In the genomic region with DNA sequence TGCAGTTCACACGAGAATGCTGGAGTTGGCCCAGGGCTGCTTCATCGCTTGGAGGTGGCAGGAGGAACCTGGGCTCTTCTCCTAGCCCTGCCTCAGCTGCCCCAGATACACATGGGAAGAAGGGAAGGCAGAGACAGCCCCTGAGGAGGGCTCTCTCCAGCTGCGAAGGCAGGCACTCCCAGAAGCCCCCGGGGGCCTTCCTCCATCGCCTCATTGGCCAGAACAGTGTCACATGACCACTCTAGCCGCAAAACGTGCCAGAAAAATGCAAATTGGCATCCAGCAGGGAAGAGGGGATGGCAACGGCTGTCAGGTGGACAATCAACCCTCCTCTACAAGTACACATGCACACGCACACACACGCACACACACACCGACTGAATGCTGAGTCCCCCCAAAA, we compare ENCODE assay signal across 27 cellular contexts.
DNase-seq lines count a peak whose midpoint lies in the region; ATAC-seq, FAIRE-seq and TF ChIP-seq lines count a peak whose summit lies in the region.
"Had no signal": no experiment of that assay in that cellular context is flagged by ENCODE, and none has a peak within 500 bp of the region (broad histone marks: within the 10 kb centered on the region; RNA-seq: fewer than 3 reads in every experiment).

No MANE protein-coding gene starts in this region.

- POLR2A ChIA-PET in CD4-positive, alpha-beta T cell (lab: Charles Lee) = interaction anchor here (0.7 to 3.6 kb wide), 3 partner anchors 14 to 289 kb away, joined by 3 to 11 read pairs (median 4); a partner anchor contains a TSS
- POLR2A ChIA-PET in naive thymus-derived CD8-positive, alpha-beta T cell (lab: Charles Lee) = interaction anchor here (0.5 to 3.1 kb wide), 4 partner anchors 11 to 99 kb away, joined by 3 to 10 read pairs (median 6); no protein-coding TSS in a partner anchor

- no peak overlapping the region for H3K4me3 ChIP-seq in smooth muscle cell
- H3K4me3 ChIP-seq: PC-9, upper lobe of right lung had no signal

- H3K9ac ChIP-seq in smooth muscle cell (ENCODE audit: low read depth) = no peak overlapping the region
- H3K9ac ChIP-seq: KMS-11 had no signal

- H3K27me3 ChIP-seq in CD4-positive, alpha-beta T cell (ENCODE audit: control insufficient read depth, insufficient read depth, low read length) = no peaks in the 10 kb centered on the region
- no peaks in the 10 kb centered on the region for H3K27me3 ChIP-seq in smooth muscle cell (ENCODE audit: low read depth)
- H3K27me3 ChIP-seq: dorsolateral prefrontal cortex, upper lobe of right lung had no signal

- H3K4me3 Mint-ChIP-seq in CD4-positive, alpha-beta T cell = no peak overlapping the region
- H3K4me3 Mint-ChIP-seq in central memory CD8-positive, alpha-beta T cell = no peak overlapping the region
- H3K4me3 Mint-ChIP-seq in naive thymus-derived CD8-positive, alpha-beta T cell = peak overlapping the region in 1 of 10 donors; percentile 26
- H3K4me3 Mint-ChIP-seq: activated naive CD4-positive, alpha-beta T cell treated with anti-CD3 and anti-CD28 coated beads for 36 hours; nephron progenitor cell; stimulated activated naive CD8-positive, alpha-beta T cell treated with anti-CD3 and anti-CD28 coated beads, Interleukin-15, Interleukin-2, amounts not matched to agents 100 ng/mL and 50 ng/mL, for 24 hours had no signal

- peak overlapping the region; percentile 98 for H3K27ac Mint-ChIP-seq in CD4-positive, alpha-beta T cell
- peak overlapping the region; percentile 42 for H3K27ac Mint-ChIP-seq in central memory CD8-positive, alpha-beta T cell (ENCODE audit: low read depth)
- peak overlapping the region; percentile 60 to 97 (median 88) for H3K27ac Mint-ChIP-seq in naive thymus-derived CD8-positive, alpha-beta T cell

- no peaks in the 10 kb centered on the region for H3K36me3 ChIP-seq in smooth muscle cell (ENCODE audit: low read depth)
- H3K36me3 ChIP-seq: upper lobe of right lung had no signal

- no peak overlapping the region for H2AFZ ChIP-seq in smooth muscle cell (ENCODE audit: low read depth)
- H2AFZ ChIP-seq: PC-9 had no signal

- H3K9me3 ChIP-seq in CD4-positive, alpha-beta T cell (ENCODE audit: control insufficient read depth, low read length) = no peaks in the 10 kb centered on the region
- H3K9me3 ChIP-seq in smooth muscle cell (replicated peaks; ENCODE audit: low read depth) = no peaks in the 10 kb centered on the region
- H3K9me3 ChIP-seq: upper lobe of right lung had no signal

- TF ChIP-seq CTCF in CD4-positive, alpha-beta T cell (IDR thresholded peaks at IDR 0.05) = no peak
- TF ChIP-seq CTCF in smooth muscle cell (IDR thresholded peaks at IDR 0.05; ENCODE audit: borderline replicate concordance, insufficient read depth, poor library complexity, severe bottlenecking) = no peak

- CTCF ChIA-PET in CD4-positive, alpha-beta T cell (lab: Charles Lee) = interaction anchor here (1.0 kb wide), 1 partner anchor 289 kb away, joined by 3 read pairs; a partner anchor contains a TSS

- peak overlapping the region; percentile 5 for H3K27ac ChIP-seq in CD4-positive, alpha-beta T cell (ENCODE audit: low read depth, low read length)
- no peak overlapping the region for H3K27ac ChIP-seq in smooth muscle cell (ENCODE audit: low read depth)
- H3K27ac ChIP-seq: epithelial cell of prostate, KMS-11, upper lobe of right lung had no signal

- H3K79me2 ChIP-seq in smooth muscle cell (ENCODE audit: low read depth) = no peaks in the 10 kb centered on the region

- DNase-seq in CD4-positive, alpha-beta T cell = no peak
- DNase-seq in GM12891 (ENCODE audit: insufficient read length, low spot score) (no peak), smooth muscle cell (lab: John Stamatoyannopoulos, UW; ENCODE audit: unreplicated experiment) (no peak), NCI-H1048 (lab: John Stamatoyannopoulos, UW) (no peak)
- no peak for DNase-seq in central memory CD8-positive, alpha-beta T cell (ENCODE audit: low spot score in 2 of 2)
- DNase-seq in naive thymus-derived CD8-positive, alpha-beta T cell = no peak
- DNase-seq: activated CD4-positive, alpha-beta T cell treated with anti-CD3 and anti-CD28 coated beads for 48 hours; activated naive CD4-positive, alpha-beta T cell treated with anti-CD3 and anti-CD28 coated beads for 36 hours; activated T-cell treated with anti-CD3 and anti-CD28 coated beads for 4 hours; aorta; caudate nucleus; dorsolateral prefrontal cortex; EL; foreskin melanocyte; hypothalamus; kidney glomerular epithelial cell; NCI-H1930; nephron progenitor cell; PC-9; SHP77 treated with DMSO at 0.1 percent for 48 hours; stimulated activated CD4-positive, alpha-beta T cell treated with anti-CD3 and anti-CD28 coated beads, Interleukin-2, amount 100 ng/mL, for 24 hours; T-helper 1 cell; upper lobe of right lung had no signal

- peaks cover 99% of the 10 kb centered on the region for H3K4me1 Mint-ChIP-seq in CD4-positive, alpha-beta T cell (ENCODE audit: low read depth)
- H3K4me1 Mint-ChIP-seq in central memory CD8-positive, alpha-beta T cell = peaks cover 89% of the 10 kb centered on the region
- peaks cover 46 to 100% (median 96%) of the 10 kb centered on the region in 4 donors for H3K4me1 Mint-ChIP-seq in naive thymus-derived CD8-positive, alpha-beta T cell

- no peaks in the 10 kb centered on the region for H3K9me3 Mint-ChIP-seq in CD4-positive, alpha-beta T cell
- H3K9me3 Mint-ChIP-seq in central memory CD8-positive, alpha-beta T cell = no peaks in the 10 kb centered on the region
- H3K9me3 Mint-ChIP-seq in naive thymus-derived CD8-positive, alpha-beta T cell = no peaks in the 10 kb centered on the region
- H3K9me3 Mint-ChIP-seq: activated naive CD4-positive, alpha-beta T cell treated with anti-CD3 and anti-CD28 coated beads for 36 hours; nephron progenitor cell; stimulated activated naive CD8-positive, alpha-beta T cell treated with anti-CD3 and anti-CD28 coated beads, Interleukin-15, Interleukin-2, amounts not matched to agents 100 ng/mL and 50 ng/mL, for 24 hours had no signal

- no peak overlapping the region for H3K4me2 ChIP-seq in smooth muscle cell
- H3K4me2 ChIP-seq: KMS-11, PC-9 had no signal

- intact Hi-C loops in CD4-positive, alpha-beta T cell (cut with DNase I, micrococcal nuclease) = loop anchor here (10.0 kb wide), 1 partner anchor 764 kb away; no protein-coding TSS in a partner anchor

- WGBS in smooth muscle cell (ENCODE audit: low lambda C conversion rate) = 89% methylated on average over 11 of the region's 11 CpGs

- H3F3A ChIP-seq in smooth muscle cell (ENCODE audit: low read depth) = peaks cover 9% of the 10 kb centered on the region

- no peaks in the 10 kb centered on the region for H3K27me3 Mint-ChIP-seq in CD4-positive, alpha-beta T cell
- H3K27me3 Mint-ChIP-seq in central memory CD8-positive, alpha-beta T cell = no peaks in the 10 kb centered on the region
- H3K27me3 Mint-ChIP-seq in naive thymus-derived CD8-positive, alpha-beta T cell = no peaks in the 10 kb centered on the region
- H3K27me3 Mint-ChIP-seq: stimulated activated naive CD8-positive, alpha-beta T cell treated with anti-CD3 and anti-CD28 coated beads, Interleukin-15, Interleukin-2, amounts not matched to agents 100 ng/mL and 50 ng/mL, for 24 hours had no signal

- TF ChIP-seq POLR2A in GM12891 (IDR thresholded peaks at IDR 0.05; ENCODE audit: low read depth, low read length) = no peak

- no peak for ATAC-seq in CD4-positive, alpha-beta T cell (ENCODE audit: poor library complexity)
- ATAC-seq in central memory CD8-positive, alpha-beta T cell (replicated peaks; ENCODE audit: extremely low read depth, poor library complexity, severe bottlenecking) = no peak
- ATAC-seq in naive thymus-derived CD8-positive, alpha-beta T cell = no peak
- no peak for ATAC-seq in GM21381 (IDR thresholded peaks at IDR 0.05; ENCODE audit: unreplicated experiment)
- ATAC-seq: upper lobe of right lung had no signal

- H3K36me3 Mint-ChIP-seq in CD4-positive, alpha-beta T cell (ENCODE audit: low read depth) = peaks cover 88% of the 10 kb centered on the region
- peaks cover 34% of the 10 kb centered on the region for H3K36me3 Mint-ChIP-seq in central memory CD8-positive, alpha-beta T cell (ENCODE audit: insufficient read depth)
- H3K36me3 Mint-ChIP-seq in naive thymus-derived CD8-positive, alpha-beta T cell = peaks cover 7 to 67% (median 18%) of the 10 kb centered on the region in 3 donors

- peaks cover 7% of the 10 kb centered on the region for H4K20me1 ChIP-seq in smooth muscle cell (ENCODE audit: low read depth)

- no peak for FAIRE-seq in GM12891 (lab: Jason Lieb, UNC)

- H3K4me1 ChIP-seq in smooth muscle cell (ENCODE audit: low read depth) = peaks cover 6% of the 10 kb centered on the region

TF ChIP-seq in GM12891, 5 proteins besides CTCF, POLR2A, EP300 and RAD21:
- TF ChIP-seq SPI1 (IDR thresholded peaks at IDR 0.05; ENCODE audit: low read depth, low read length) (no peak), POLR2AphosphoS5 (IDR thresholded peaks at IDR 0.05; ENCODE audit: low read depth, low read length) (peak; percentile 21; the same call in 1 of the 2 replicates)

Comparison
In these comparisons a context has a peak if more than half of its experiments do, and no peak if none do; other contexts are left out.
1. H3K27ac Mint-ChIP-seq: peak in every context shown above with its lines; median percentile 98 in CD4-positive, alpha-beta T cell; 88 in naive thymus-derived CD8-positive, alpha-beta T cell; 42 in central memory CD8-positive, alpha-beta T cell.